In the genomic region with DNA sequence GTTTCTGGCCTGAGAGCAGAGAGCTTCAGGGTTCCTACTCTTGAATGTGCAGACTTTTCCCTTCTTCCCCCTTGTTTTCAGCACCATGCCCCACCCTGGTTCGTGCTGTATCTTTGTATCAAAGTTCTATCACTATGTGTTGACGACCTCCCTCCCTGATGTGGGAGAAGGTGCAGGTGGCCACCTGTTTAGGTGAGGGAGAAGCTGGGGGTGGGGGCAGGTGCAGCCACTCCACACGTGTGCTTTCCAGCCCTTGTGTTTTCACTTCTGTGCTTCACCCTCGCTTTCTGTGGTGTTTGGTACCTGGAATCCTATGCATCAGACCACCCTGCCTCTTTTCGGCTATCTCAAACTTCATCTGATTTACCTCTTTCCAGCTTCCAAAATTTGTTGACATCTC, we compare ENCODE assay signal across 9 cellular contexts. TPM values are rescaled to one million over a fixed set of nuclear protein-coding genes. Genes with fewer than 3 reads are reported as not detected.
DNase-seq lines count a peak whose midpoint lies in the region; ATAC-seq, FAIRE-seq and TF ChIP-seq lines count a peak whose summit lies in the region.
"Had no signal": no experiment of that assay in that cellular context is flagged by ENCODE, and none has a peak within 500 bp of the region (broad histone marks: within the 10 kb centered on the region; RNA-seq: fewer than 3 reads in every experiment).

No MANE protein-coding gene starts in this region.

- no peaks in the 10 kb centered on the region; the same call in 1 of the 2 replicates for H3F3A ChIP-seq in OCI-LY1 (ENCODE audit: insufficient read depth, low read length)

- H3K27ac ChIP-seq in OCI-LY1 (ENCODE audit: low read depth, low read length, poor library complexity, severe bottlenecking): peak overlapping the region; percentile 67
- H3K27ac ChIP-seq in body of pancreas: peak overlapping the region in 3 of 4 donors; percentile 8 to 61 (median 19)
- H3K27ac ChIP-seq in heart right ventricle: no peak overlapping the region
- H3K27ac ChIP-seq: A549 had no signal

- 26 to 49% methylated on average over 5 of the region's 5 CpGs for WGBS in body of pancreas, 2 donors
- 83 to 84% methylated on average over 5 of the region's 5 CpGs for WGBS in heart right ventricle, 2 donors

- peak; percentile 55 for ATAC-seq in body of pancreas
- ATAC-seq in stimulated activated effector memory CD8-positive, alpha-beta T cell treated with anti-CD3 and anti-CD28 coated beads, Interleukin-12 subunit alpha, Interleukin-12 subunit beta, amount 100 ng/mL, for 72 hours: no peak
- no peak for ATAC-seq in heart right ventricle
- no peak for ATAC-seq in Right ventricle myocardium superior (ENCODE audit: poor library complexity)
- ATAC-seq: A549 had no signal

- no peaks in the 10 kb centered on the region for H3K9me2 ChIP-seq in OCI-LY1 (ENCODE audit: low read depth, low read length)

- no peaks in the 10 kb centered on the region for H3K9me3 Mint-ChIP-seq in stimulated activated effector memory CD8-positive, alpha-beta T cell treated with anti-CD3 and anti-CD28 coated beads, Interleukin-12 subunit alpha, Interleukin-12 subunit beta, amount 100 ng/mL, for 72 hours

- FAIRE-seq in GM12891 (lab: Jason Lieb, UNC): peak; percentile 31
- FAIRE-seq: A549 had no signal

- H3K4me2 ChIP-seq in OCI-LY1 (ENCODE audit: low read length): no peak overlapping the region
- H3K4me2 ChIP-seq: A549 had no signal

- H3K4me3 ChIP-seq in OCI-LY1 (ENCODE audit: low read depth, low read length, poor library complexity, severe bottlenecking) (no peak overlapping the region), body of pancreas (no peak overlapping the region), heart right ventricle (no peak overlapping the region)
- H3K4me3 ChIP-seq: A549 had no signal

- no peaks in the 10 kb centered on the region for H3K79me2 ChIP-seq in OCI-LY1 (ENCODE audit: insufficient read depth, low read length)

- H3K27me3 ChIP-seq in OCI-LY1 (ENCODE audit: insufficient read depth, low read length) (no peaks in the 10 kb centered on the region), body of pancreas (no peaks in the 10 kb centered on the region), heart right ventricle (no peaks in the 10 kb centered on the region)

- H3K36me3 Mint-ChIP-seq in stimulated activated effector memory CD8-positive, alpha-beta T cell treated with anti-CD3 and anti-CD28 coated beads, Interleukin-12 subunit alpha, Interleukin-12 subunit beta, amount 100 ng/mL, for 72 hours: peaks cover 83% of the 10 kb centered on the region

- no peak overlapping the region for H3K4me3 Mint-ChIP-seq in stimulated activated effector memory CD8-positive, alpha-beta T cell treated with anti-CD3 and anti-CD28 coated beads, Interleukin-12 subunit alpha, Interleukin-12 subunit beta, amount 100 ng/mL, for 72 hours

- H2AFZ ChIP-seq in OCI-LY1 (ENCODE audit: low read length): no peak overlapping the region

- intact Hi-C loops in body of pancreas (cut with DNase I) (no loop called here), heart right ventricle (cut with DNase I) (no loop called here), Right ventricle myocardium superior (cut with DNase I) (no loop called here)

- H3K4me1 ChIP-seq in OCI-LY1 (ENCODE audit: insufficient read depth, low read length, severe bottlenecking): peaks cover 22% of the 10 kb centered on the region
- peaks cover 29% of the 10 kb centered on the region for H3K4me1 ChIP-seq in body of pancreas
- H3K4me1 ChIP-seq in heart right ventricle: peaks cover 0 to 10% (median 0%) of the 10 kb centered on the region in 9 donors

- peak overlapping the region; percentile 45 for H3K27ac Mint-ChIP-seq in stimulated activated effector memory CD8-positive, alpha-beta T cell treated with anti-CD3 and anti-CD28 coated beads, Interleukin-12 subunit alpha, Interleukin-12 subunit beta, amount 100 ng/mL, for 72 hours

- TF ChIP-seq POLR2A in GM12891 (IDR thresholded peaks at IDR 0.05; ENCODE audit: low read depth, low read length) (no peak), body of pancreas (IDR thresholded peaks at IDR 0.05) (no peak)

- H3K9me3 ChIP-seq in OCI-LY1 (ENCODE audit: low read length) (no peaks in the 10 kb centered on the region), body of pancreas (no peaks in the 10 kb centered on the region), heart right ventricle (no peaks in the 10 kb centered on the region)
- H3K9me3 ChIP-seq: A549 had no signal

- peaks cover 72% of the 10 kb centered on the region for H3K36me3 ChIP-seq in OCI-LY1 (ENCODE audit: insufficient read depth, low read length)
- H3K36me3 ChIP-seq in body of pancreas (replicated peaks in 1 of 2; ENCODE audit: insufficient read depth in 1 of 2, low read depth in 2 of 2): no peaks in the 10 kb centered on the region
- peaks cover 0 to 96% (median 8%) of the 10 kb centered on the region in 9 donors for H3K36me3 ChIP-seq in heart right ventricle

- peaks cover 15% of the 10 kb centered on the region for H3K4me1 Mint-ChIP-seq in stimulated activated effector memory CD8-positive, alpha-beta T cell treated with anti-CD3 and anti-CD28 coated beads, Interleukin-12 subunit alpha, Interleukin-12 subunit beta, amount 100 ng/mL, for 72 hours

- TF ChIP-seq CTCF in OCI-LY1 (IDR thresholded peaks at IDR 0.05; ENCODE audit: low read length) (no peak), body of pancreas (IDR thresholded peaks at IDR 0.05) (no peak), heart right ventricle (IDR thresholded peaks at IDR 0.05) (no peak)

- no peak overlapping the region for H3K9ac ChIP-seq in OCI-LY1 (ENCODE audit: low read length)

- DNase-seq in GM12891 (ENCODE audit: insufficient read length, low spot score) (no peak), body of pancreas (peak in 3 of 4 donors; percentile 13 to 65 (median 27)), NCI-H1436 (lab: John Stamatoyannopoulos, UW) (no peak), heart right ventricle (no peak), Right ventricle myocardium superior (no peak)
- no peak for DNase-seq in stimulated activated effector memory CD8-positive, alpha-beta T cell treated with anti-CD3 and anti-CD28 coated beads, Interleukin-12 subunit alpha, Interleukin-12 subunit beta, amount 100 ng/mL, for 72 hours (ENCODE audit: low spot score in 2 of 2)
- DNase-seq: GF-D8 had no signal

- H4K20me1 ChIP-seq in OCI-LY1 (ENCODE audit: insufficient read depth, low read length): no peaks in the 10 kb centered on the region

TF ChIP-seq in GM12891, 5 proteins besides CTCF, POLR2A, EP300 and RAD21:
- no peak for TF ChIP-seq PAX5 (IDR thresholded peaks at IDR 0.05; ENCODE audit: insufficient read depth, low read length, severe bottlenecking)
- no peak for TF ChIP-seq POLR2AphosphoS5 (IDR thresholded peaks at IDR 0.05; ENCODE audit: low read depth, low read length)
- TF ChIP-seq SPI1 (IDR thresholded peaks at IDR 0.05; ENCODE audit: low read depth, low read length): no peak
- no peak for TF ChIP-seq POU2F2 (IDR thresholded peaks at IDR 0.05; ENCODE audit: low read depth, low read length)
- TF ChIP-seq TAF1 (IDR thresholded peaks at IDR 0.05; ENCODE audit: low read depth, low read length): no peak

RNA-seq across cellular contexts. Expression of a gene that starts 19.6 kb away (rescaled TPM):
- polyA plus RNA-seq in GM12891 (2012; ENCODE audit: low read depth, missing spikeins): 10.4 TPM
- 1 to 10 TPM; 3.1 to 4.6 TPM for total RNA-seq in body of pancreas
- 1 to 10 TPM; 4.3 to 9.1 (median 7.4) TPM for total RNA-seq in heart right ventricle
- 1 to 10 TPM; 1.1 to 2.6 TPM for polyA plus RNA-seq in heart right ventricle
- 4.1 TPM for total RNA-seq in Right ventricle myocardium superior

RNA-seq across cellular contexts. Expression of a gene that starts 20.9 kb away (rescaled TPM):
- polyA plus RNA-seq in GM12891 (2012; ENCODE audit: low read depth, missing spikeins): 17.0 TPM
- total RNA-seq in body of pancreas: 1 to 10 TPM; 6.6 to 7.8 TPM
- total RNA-seq in heart right ventricle: 1 to 10 TPM; 7.1 to 9.7 (median 8.2) TPM
- polyA plus RNA-seq in heart right ventricle: 10 to 100 TPM in 1 of 2 donors, 1 to 10 TPM in 1; 8.8 to 11.6 TPM
- total RNA-seq in Right ventricle myocardium superior: 7.3 TPM

RNA-seq across cellular contexts. Expression of a gene that starts 20.9 kb away (rescaled TPM):
- 12.6 TPM for polyA plus RNA-seq in GM12891 (2012; ENCODE audit: low read depth, missing spikeins)
- total RNA-seq in body of pancreas: 10 to 100 TPM in 1 of 2 donors, 1 to 10 TPM in 1; 6.5 to 11.5 TPM
- 1 to 10 TPM; 3.8 to 6.1 (median 5.6) TPM for total RNA-seq in heart right ventricle
- 1 to 10 TPM; 1.6 to 3.0 TPM for polyA plus RNA-seq in heart right ventricle
- total RNA-seq in Right ventricle myocardium superior: 4.4 TPM

RNA-seq across cellular contexts. Expression of a gene that starts 21.2 kb away (rescaled TPM):
- polyA plus RNA-seq in GM12891 (2012; ENCODE audit: low read depth, missing spikeins): 1.2 TPM
- 10 to 100 TPM in 1 of 2 donors, 1 to 10 TPM in 1; 1.3 to 15.3 TPM for total RNA-seq in body of pancreas
- total RNA-seq in heart right ventricle: 1 to 10 TPM; 2.5 to 6.3 (median 4.3) TPM
- 1 to 10 TPM in 1 of 2 donors, under 1 TPM in 1; 0.74 to 2.6 TPM for polyA plus RNA-seq in heart right ventricle
- 2.3 TPM for total RNA-seq in Right ventricle myocardium superior

Comparison
In these comparisons a context has a peak if more than half of its experiments do, and no peak if none do; other contexts are left out.
1. DNase-seq: peak in body of pancreas (3 of 4); none in GM12891 (single experiment), stimulated activated effector memory CD8-positive, alpha-beta T cell treated with anti-CD3 and anti-CD28 coated beads, Interleukin-12 subunit alpha, Interleukin-12 subunit beta, amount 100 ng/mL, for 72 hours (0 of 2), NCI-H1436 (single experiment), heart right ventricle (0 of 2) and Right ventricle myocardium superior (single experiment).
2. H3K27ac ChIP-seq: peak in OCI-LY1 (single experiment) and body of pancreas (3 of 4); none in heart right ventricle (0 of 10).